11 cellular contexts compared by ENCODE assay signal in genomic region chr3:108293858-108294257, GRCh38. TPM values are rescaled to one million over a fixed set of nuclear protein-coding genes. Genes with fewer than 3 reads are reported as not detected.
DNase-seq lines count a peak whose midpoint lies in the region; ATAC-seq and TF ChIP-seq lines count a peak whose summit lies in the region.
"Had no signal": no experiment of that assay in that cellular context is flagged by ENCODE, and none has a peak within 500 bp of the region (broad histone marks: within the 10 kb centered on the region; RNA-seq: fewer than 3 reads in every experiment).

No MANE protein-coding gene starts in this region.

- peak overlapping the region; percentile 24 for H3K4me3 Mint-ChIP-seq in stimulated activated naive CD8-positive, alpha-beta T cell treated with anti-CD3 and anti-CD28 coated beads, Interleukin-15, Interleukin-2, amounts not matched to agents 100 ng/mL and 50 ng/mL, for 24 hours

- peak overlapping the region; percentile 92; the same call in 1 of the 2 replicates for H3K27ac ChIP-seq in MM.1S (ENCODE audit: low read length)
- H3K27ac ChIP-seq in vagina = no peak overlapping the region
- H3K27ac ChIP-seq: body of pancreas had no signal

- peak overlapping the region; percentile 42; the same call in 1 of the 2 replicates for H3K9ac ChIP-seq in MM.1S (ENCODE audit: low read length)

- H3K27ac Mint-ChIP-seq in stimulated activated naive CD8-positive, alpha-beta T cell treated with anti-CD3 and anti-CD28 coated beads, Interleukin-15, Interleukin-2, amounts not matched to agents 100 ng/mL and 50 ng/mL, for 24 hours = peak overlapping the region; percentile 82

- DNase-seq in stimulated activated naive CD8-positive, alpha-beta T cell treated with anti-CD3 and anti-CD28 coated beads, Interleukin-15, Interleukin-2, amounts not matched to agents 100 U/mL and 50 U/mL, for 24 hours = no peak
- DNase-seq in MM.1S (peak; percentile 44), vagina (ENCODE audit: extremely low spot score in 2 of 2) (no peak), sciatic nerve (ENCODE audit: low spot score) (no peak), C1 segment of cervical spinal cord (lab: John Stamatoyannopoulos, UW) (no peak)
- DNase-seq: body of pancreas; stimulated activated CD4-positive, alpha-beta T cell treated with anti-CD3 and anti-CD28 coated beads, Interleukin-4, amount 100 ng/mL, for 4 hours had no signal

- H3K36me3 ChIP-seq in MM.1S (replicated peaks; ENCODE audit: insufficient read depth, low read length) (no peaks in the 10 kb centered on the region), vagina (no peaks in the 10 kb centered on the region)

- H4K20me1 ChIP-seq in MM.1S (ENCODE audit: insufficient read depth, low read length) = no peaks in the 10 kb centered on the region

- no peak for ATAC-seq in stimulated activated naive CD8-positive, alpha-beta T cell treated with anti-CD3 and anti-CD28 coated beads, Interleukin-15, Interleukin-2, amounts not matched to agents 100 U/mL and 50 U/mL, for 24 hours
- ATAC-seq in HG02840 (IDR thresholded peaks at IDR 0.05; ENCODE audit: low FRiP score, unreplicated experiment) (peak; percentile 56), SK-N-SH treated with all-trans-retinoic acid at 6 μM for 48 hours (no peak), sciatic nerve (no peak)
- ATAC-seq: body of pancreas had no signal

- H3K36me3 Mint-ChIP-seq in stimulated activated naive CD8-positive, alpha-beta T cell treated with anti-CD3 and anti-CD28 coated beads, Interleukin-15, Interleukin-2, amounts not matched to agents 100 ng/mL and 50 ng/mL, for 24 hours (ENCODE audit: low read depth) = no peaks in the 10 kb centered on the region

- no peak for TF ChIP-seq POLR2A in vagina (IDR thresholded peaks at IDR 0.05)

- H3K9me2 ChIP-seq in MM.1S (replicated peaks; ENCODE audit: insufficient read depth, low read length) = no peaks in the 10 kb centered on the region

- peaks cover 20% of the 10 kb centered on the region for H3F3A ChIP-seq in MM.1S (ENCODE audit: insufficient read depth, low read length)

- H2AFZ ChIP-seq in MM.1S (ENCODE audit: low read length) = peak overlapping the region; percentile 47; the same call in 1 of the 2 replicates

- intact Hi-C loops in vagina (cut with DNase I) (no loop called here), sciatic nerve (cut with DNase I) (no loop called here)

- H3K4me1 Mint-ChIP-seq in stimulated activated naive CD8-positive, alpha-beta T cell treated with anti-CD3 and anti-CD28 coated beads, Interleukin-15, Interleukin-2, amounts not matched to agents 100 ng/mL and 50 ng/mL, for 24 hours (ENCODE audit: low read depth) = peaks cover 58% of the 10 kb centered on the region

- H3K9me3 ChIP-seq in MM.1S (replicated peaks; ENCODE audit: insufficient read depth, low read length) (no peaks in the 10 kb centered on the region), vagina (no peaks in the 10 kb centered on the region)
- H3K9me3 ChIP-seq: body of pancreas had no signal

- TF ChIP-seq CTCF in MM.1S (IDR thresholded peaks at IDR 0.05; ENCODE audit: low read length) = no peak
- no peak for TF ChIP-seq CTCF in vagina (IDR thresholded peaks at IDR 0.05)

- H3K4me3 ChIP-seq in MM.1S (ENCODE audit: low read length) (no peak overlapping the region), vagina (no peak overlapping the region)
- H3K4me3 ChIP-seq: body of pancreas had no signal

- no peaks in the 10 kb centered on the region for H3K79me2 ChIP-seq in MM.1S (ENCODE audit: low read length)

- no peaks in the 10 kb centered on the region for H3K9me3 Mint-ChIP-seq in stimulated activated naive CD8-positive, alpha-beta T cell treated with anti-CD3 and anti-CD28 coated beads, Interleukin-15, Interleukin-2, amounts not matched to agents 100 ng/mL and 50 ng/mL, for 24 hours

- H3K27me3 ChIP-seq in MM.1S (replicated peaks; ENCODE audit: insufficient read depth, low read length) (no peaks in the 10 kb centered on the region), vagina (no peaks in the 10 kb centered on the region)
- H3K27me3 ChIP-seq: body of pancreas had no signal

- H3K4me1 ChIP-seq in MM.1S (ENCODE audit: low read length) (peaks cover 37% of the 10 kb centered on the region), vagina (peaks cover 4% of the 10 kb centered on the region)

- no peaks in the 10 kb centered on the region for H3K27me3 Mint-ChIP-seq in stimulated activated naive CD8-positive, alpha-beta T cell treated with anti-CD3 and anti-CD28 coated beads, Interleukin-15, Interleukin-2, amounts not matched to agents 100 ng/mL and 50 ng/mL, for 24 hours

- H3K4me2 ChIP-seq in MM.1S (ENCODE audit: low read depth, low read length) = peak overlapping the region; percentile 81

TF ChIP-seq in SK-N-SH treated with all-trans-retinoic acid at 6 μM for 48 hours, 23 proteins besides CTCF, POLR2A, EP300 and RAD21:
- no peak for TF ChIP-seq ZC3H10 (CRISPR knock-in tag; IDR thresholded peaks at IDR 0.05)
- TF ChIP-seq CSRNP3 (CRISPR knock-in tag; IDR thresholded peaks at IDR 0.05) = no peak
- TF ChIP-seq TCF4 (CRISPR knock-in tag; IDR thresholded peaks at IDR 0.05; ENCODE audit: borderline replicate concordance) = no peak
- TF ChIP-seq ARNTL (CRISPR knock-in tag; IDR thresholded peaks at IDR 0.05; ENCODE audit: borderline replicate concordance, low read depth) = no peak
- no peak for TF ChIP-seq PPARA (CRISPR knock-in tag; IDR thresholded peaks at IDR 0.05; ENCODE audit: borderline replicate concordance)

RNA-seq across cellular contexts. Expression of gene HHLA2, which starts 2.5 kb away (rescaled TPM):
- not detected for total RNA-seq in vagina
- 0.31 TPM for total RNA-seq in sciatic nerve
- total RNA-seq: glomerular endothelial cell had no signal
